ENCODE assay signal across 34 cellular contexts in the genomic region with DNA sequence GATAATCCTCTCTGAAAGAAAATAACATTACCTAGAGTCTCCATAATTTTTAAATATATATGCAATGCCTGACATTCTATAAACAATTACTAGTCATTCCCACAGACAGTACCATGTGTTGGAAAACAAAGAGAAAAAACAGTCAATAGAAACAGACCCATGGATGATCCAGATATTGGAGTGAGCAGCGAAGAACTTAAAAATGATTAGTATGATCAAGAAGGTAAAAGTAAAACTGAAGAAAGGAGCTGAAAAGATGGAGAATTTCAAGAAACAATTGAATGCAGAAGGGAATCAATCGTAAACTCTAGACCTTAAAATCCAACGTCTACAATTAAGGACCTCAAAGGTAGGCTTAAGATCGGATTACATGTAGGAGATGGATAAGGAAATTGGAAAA.
"Had no signal": no experiment of that assay in that cellular context is flagged by ENCODE, and none has a peak within 500 bp of the region (broad histone marks: within the 10 kb centered on the region; RNA-seq: fewer than 3 reads in every experiment).

No MANE protein-coding gene starts in this region.

- ATAC-seq: activated CD8-positive, alpha-beta T cell treated with anti-CD3 and anti-CD28 coated beads for 36 hours; activated naive CD4-positive, alpha-beta T cell treated with anti-CD3 and anti-CD28 coated beads, Interleukin-2, amount 50 U/mL, for 72 hours; activated T-cell treated with anti-CD3 and anti-CD28 coated beads, Interleukin-2, amount 50 U/mL, for 4 hours; activated T-cell treated with anti-CD3 and anti-CD28 coated beads, Interleukin-2, amount 50 U/mL, for 72 hours; activated T-helper 17 cell treated with anti-CD3 and anti-CD28 coated beads, Interleukin-2, amount 50 U/mL, for 72 hours; body of pancreas had no signal

- H3K27me3 ChIP-seq: adrenal gland, body of pancreas, brain microvascular endothelial cell, breast epithelium had no signal

- DNase-seq: activated B cell treated with CpG ODN at 0.5 μM for 24 hours; activated CD4-positive, alpha-beta memory T cell treated with anti-CD3 and anti-CD28 coated beads for 36 hours; activated CD4-positive, alpha-beta T cell treated with anti-CD3 and anti-CD28 coated beads for 4 hours; activated CD4-positive, alpha-beta T cell treated with anti-CD3 and anti-CD28 coated beads, Interleukin-2, amount 10 ng/mL, durations not matched to agents 24 days and 14 days; activated CD4-positive, alpha-beta T cell treated with anti-CD3 and anti-CD28 coated beads, Interleukin-2, amount 50 U/mL, for 1 hour; activated CD4-positive, alpha-beta T cell treated with anti-CD3 and anti-CD28 coated beads, Interleukin-2, amount 50 U/mL, for 4 hours; activated CD4-positive, CD25-positive, alpha-beta regulatory T cell treated with anti-CD3 and anti-CD28 coated beads, Interleukin-2, amount 50 U/mL, for 72 hours; activated CD8-positive, alpha-beta memory T cell treated with anti-CD3 and anti-CD28 coated beads, Interleukin-2, amount 50 U/mL, for 4 hours; activated CD8-positive, alpha-beta T cell treated with anti-CD3 and anti-CD28 coated beads for 36 hours; activated effector memory CD4-positive, alpha-beta T cell treated with anti-CD3 and anti-CD28 coated beads, Interleukin-2, amount 50 U/mL, for 16 hours; activated gamma-delta T cell treated with Interleukin-2 at 50 U/mL for 16 hours; activated naive CD4-positive, alpha-beta T cell; activated naive CD4-positive, alpha-beta T cell treated with anti-CD3 and anti-CD28 coated beads for 36 hours; activated naive CD4-positive, alpha-beta T cell treated with anti-CD3 and anti-CD28 coated beads, Interleukin-2, amount 50 U/mL, for 16 hours; activated naive CD8-positive, alpha-beta T cell treated with anti-CD3 and anti-CD28 coated beads for 36 hours; activated T-cell treated with anti-CD3 and anti-CD28 coated beads for 4 hours; activated T-cell treated with anti-CD3 and anti-CD28 coated beads, Interleukin-2, amount 50 U/mL, for 1 hour; activated T-cell treated with anti-CD3 and anti-CD28 coated beads, Interleukin-2, amount 50 U/mL, for 4 hours; activated T-cell treated with anti-CD3 and anti-CD28 coated beads, Interleukin-2, amount 50 U/mL, for 72 hours; adrenal gland; amniotic stem cell; aorta; body of pancreas; brain microvascular endothelial cell; central memory CD4-positive, alpha-beta T cell; T-helper 2 cell; T-helper 9 cell had no signal

- H3K4me3 Mint-ChIP-seq: activated B cell treated with CpG ODN at 0.5 μM for 24 hours; activated CD4-positive, alpha-beta memory T cell treated with anti-CD3 and anti-CD28 coated beads for 36 hours; activated CD4-positive, alpha-beta T cell treated with anti-CD3 and anti-CD28 coated beads, Interleukin-2, amount 10 ng/mL, durations not matched to agents 24 days and 14 days; activated CD8-positive, alpha-beta T cell treated with anti-CD3 and anti-CD28 coated beads for 36 hours; activated naive CD4-positive, alpha-beta T cell treated with anti-CD3 and anti-CD28 coated beads for 36 hours; activated naive CD8-positive, alpha-beta T cell treated with anti-CD3 and anti-CD28 coated beads for 36 hours; activated T-cell treated with anti-CD3 and anti-CD28 coated beads, Interleukin-2, amount 50 U/mL, for 4 hours; activated T-cell treated with anti-CD3 and anti-CD28 coated beads, Interleukin-2, amount 50 U/mL, for 72 hours; activated T-helper 1 cell treated with anti-CD3 and anti-CD28 coated beads, Interleukin-12 subunit alpha, Interleukin-12 subunit beta, Interleukin-2, Interleukin-4 antibody, amounts not matched to agents 30 ng/mL and 10 ng/mL and 1 ng/mL, durations not matched to agents 14 hours and 24 hours and 36 hours; activated T-helper 17 cell treated with anti-CD3 and anti-CD28 coated beads, Interleukin-2, amount 50 U/mL, for 72 hours; T-helper 1 cell treated with Interleukin-12 subunit alpha and Interleukin-12 subunit beta and Interleukin-4 antibody, amounts not matched to agents 30 μg/mL and 1 μg/mL, for 36 hours; T-helper 2 cell treated with Interferon-gamma antibody and Interleukin-4, amounts not matched to agents 5 μg/mL and 100 μg/mL, for 36 hours had no signal

- H3K4me1 ChIP-seq: adrenal gland, body of pancreas, breast epithelium had no signal

- H3K4me3 ChIP-seq: adrenal gland, body of pancreas, breast epithelium had no signal

- H3K27me3 Mint-ChIP-seq: activated CD4-positive, alpha-beta T cell treated with anti-CD3 and anti-CD28 coated beads, Interleukin-2, amount 10 ng/mL, durations not matched to agents 24 days and 14 days; activated CD8-positive, alpha-beta T cell treated with anti-CD3 and anti-CD28 coated beads for 36 hours; activated naive CD8-positive, alpha-beta T cell treated with anti-CD3 and anti-CD28 coated beads for 36 hours had no signal

- H3K4me1 Mint-ChIP-seq: activated B cell treated with CpG ODN at 0.5 μM for 24 hours; activated CD4-positive, alpha-beta T cell treated with anti-CD3 and anti-CD28 coated beads, Interleukin-2, amount 10 ng/mL, durations not matched to agents 24 days and 14 days; activated naive CD8-positive, alpha-beta T cell treated with anti-CD3 and anti-CD28 coated beads for 36 hours; activated T-helper 17 cell treated with anti-CD3 and anti-CD28 coated beads, Interleukin-2, amount 50 U/mL, for 72 hours had no signal

- H3K27ac ChIP-seq: adrenal gland, body of pancreas, brain microvascular endothelial cell, breast epithelium, VCaP had no signal

- H3K27ac Mint-ChIP-seq: activated B cell treated with CpG ODN at 0.5 μM for 24 hours; activated CD4-positive, alpha-beta memory T cell treated with anti-CD3 and anti-CD28 coated beads for 36 hours; activated CD4-positive, alpha-beta T cell treated with anti-CD3 and anti-CD28 coated beads, Interleukin-2, amount 10 ng/mL, durations not matched to agents 24 days and 14 days; activated CD8-positive, alpha-beta T cell treated with anti-CD3 and anti-CD28 coated beads for 36 hours; activated naive CD4-positive, alpha-beta T cell treated with anti-CD3 and anti-CD28 coated beads for 36 hours; activated naive CD4-positive, alpha-beta T cell treated with anti-CD3 and anti-CD28 coated beads, Interleukin-2, amount 50 U/mL, for 72 hours; activated naive CD8-positive, alpha-beta T cell treated with anti-CD3 and anti-CD28 coated beads for 36 hours; activated T-cell treated with anti-CD3 and anti-CD28 coated beads, Interleukin-2, amount 50 U/mL, for 72 hours; activated T-helper 1 cell treated with anti-CD3 and anti-CD28 coated beads, Interleukin-12 subunit alpha, Interleukin-12 subunit beta, Interleukin-2, Interleukin-4 antibody, amounts not matched to agents 30 ng/mL and 10 ng/mL and 1 ng/mL, durations not matched to agents 14 hours and 24 hours and 36 hours; activated T-helper 17 cell treated with anti-CD3 and anti-CD28 coated beads, Interleukin-2, amount 50 U/mL, for 72 hours; T-helper 1 cell treated with Interleukin-12 subunit alpha and Interleukin-12 subunit beta and Interleukin-4 antibody, amounts not matched to agents 30 μg/mL and 1 μg/mL, for 36 hours; T-helper 2 cell treated with Interferon-gamma antibody and Interleukin-4, amounts not matched to agents 5 μg/mL and 100 μg/mL, for 36 hours had no signal

- H3K36me3 ChIP-seq: adrenal gland, brain microvascular endothelial cell, breast epithelium had no signal
